ENCODE assay signal across 34 cellular contexts in the genomic region with DNA sequence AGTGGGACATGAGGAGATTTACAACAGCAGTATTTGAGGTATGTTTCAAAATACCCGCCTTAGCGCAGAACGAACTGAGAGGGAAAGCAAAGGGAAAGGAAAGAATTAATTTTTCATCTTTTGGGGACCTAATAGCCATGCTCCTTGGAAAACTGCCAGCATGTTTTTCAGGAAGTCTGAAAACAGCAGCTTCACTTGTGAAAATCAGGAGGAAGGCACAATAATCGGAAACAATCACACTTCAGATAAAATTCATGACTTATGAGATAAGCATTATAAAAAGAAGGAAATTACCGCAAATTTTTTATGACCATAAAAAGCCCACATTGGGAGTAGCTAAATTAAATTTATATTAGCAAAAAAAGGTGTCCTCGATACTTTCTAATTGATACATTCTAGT.
"Had no signal": no experiment of that assay in that cellular context is flagged by ENCODE, and none has a peak within 500 bp of the region (broad histone marks: within the 10 kb centered on the region; RNA-seq: fewer than 3 reads in every experiment).

No MANE protein-coding gene starts in this region.

- H3K4me3 Mint-ChIP-seq: activated CD4-positive, alpha-beta memory T cell treated with anti-CD3 and anti-CD28 coated beads, Interleukin-2, amount 10 ng/mL, durations not matched to agents 7 days and 5 days; activated CD8-positive, alpha-beta memory T cell treated with anti-CD3 and anti-CD28 coated beads, Interleukin-2, amount 10 ng/mL, durations not matched to agents 7 days and 5 days; activated naive CD4-positive, alpha-beta T cell treated with anti-CD3 and anti-CD28 coated beads, Interleukin-2, amount 50 U/mL, for 24 hours; activated naive CD8-positive, alpha-beta T cell treated with anti-CD3 and anti-CD28 coated beads, Interleukin-2, amount 10 ng/mL, durations not matched to agents 7 days and 5 days; activated T-cell treated with anti-CD3 and anti-CD28 coated beads, Interleukin-2, amount 50 U/mL, for 72 hours had no signal

- DNase-seq: activated CD4-positive, alpha-beta memory T cell treated with anti-CD3 and anti-CD28 coated beads, Interleukin-2, amount 10 ng/mL, durations not matched to agents 7 days and 5 days; activated CD4-positive, alpha-beta T cell treated with anti-CD3 and anti-CD28 coated beads for 1 hour; activated CD4-positive, alpha-beta T cell treated with anti-CD3 and anti-CD28 coated beads for 48 hours; activated CD4-positive, CD25-positive, alpha-beta regulatory T cell; activated CD8-positive, alpha-beta memory T cell treated with anti-CD3 and anti-CD28 coated beads for 24 hours; activated CD8-positive, alpha-beta memory T cell treated with anti-CD3 and anti-CD28 coated beads, Interleukin-2, amount 10 ng/mL, durations not matched to agents 7 days and 5 days; activated CD8-positive, alpha-beta memory T cell treated with anti-CD3 and anti-CD28 coated beads, Interleukin-2, amount 50 U/mL, for 48 hours; activated gamma-delta T cell; activated naive CD4-positive, alpha-beta T cell treated with Interleukin-2 at 50 U/mL for 16 hours; activated naive CD8-positive, alpha-beta T cell treated with anti-CD3 and anti-CD28 coated beads, Interleukin-2, amount 10 ng/mL, durations not matched to agents 7 days and 5 days; activated T-cell treated with anti-CD3 and anti-CD28 coated beads, Interleukin-2, amount 50 U/mL, for 72 hours; amygdala; Kasumi-1; KBM-7; MG63; NCI-H1048; NCI-H1105 treated with DMSO at 0.1 percent for 48 hours; NCI-H1436 treated with DMSO at 0.1 percent for 48 hours; NCI-H1694 treated with DMSO at 0.1 percent for 48 hours; NCI-H2029; NCI-H2171; NCI-H510A; NCI-H526; NCI-H748 treated with DMSO at 0.1 percent for 48 hours; NK-92 treated with Interleukin-12 subunit alpha and Interleukin-12 subunit beta, amount 100 ng/mL, for 24 hours; Right ventricle myocardium superior; SW 1271; T-helper 1 cell; T-helper 2 cell; T-helper 9 cell; WERI-Rb-1 had no signal

- H3K36me3 Mint-ChIP-seq: activated CD8-positive, alpha-beta memory T cell treated with anti-CD3 and anti-CD28 coated beads, Interleukin-2, amount 10 ng/mL, durations not matched to agents 7 days and 5 days; activated naive CD4-positive, alpha-beta T cell treated with anti-CD3 and anti-CD28 coated beads, Interleukin-2, amount 50 U/mL, for 24 hours; activated naive CD8-positive, alpha-beta T cell treated with anti-CD3 and anti-CD28 coated beads, Interleukin-2, amount 10 ng/mL, durations not matched to agents 7 days and 5 days had no signal

- H3K36me3 ChIP-seq: ascending aorta, MG63, WERI-Rb-1 had no signal

- H3K4me1 Mint-ChIP-seq: activated CD4-positive, alpha-beta memory T cell treated with anti-CD3 and anti-CD28 coated beads, Interleukin-2, amount 10 ng/mL, durations not matched to agents 7 days and 5 days; activated CD8-positive, alpha-beta memory T cell treated with anti-CD3 and anti-CD28 coated beads, Interleukin-2, amount 10 ng/mL, durations not matched to agents 7 days and 5 days; activated naive CD4-positive, alpha-beta T cell treated with anti-CD3 and anti-CD28 coated beads, Interleukin-2, amount 50 U/mL, for 24 hours; activated naive CD8-positive, alpha-beta T cell treated with anti-CD3 and anti-CD28 coated beads, Interleukin-2, amount 10 ng/mL, durations not matched to agents 7 days and 5 days had no signal

- H3K27ac ChIP-seq: ascending aorta, WERI-Rb-1 had no signal

- H3K27ac Mint-ChIP-seq: activated CD4-positive, alpha-beta memory T cell treated with anti-CD3 and anti-CD28 coated beads, Interleukin-2, amount 10 ng/mL, durations not matched to agents 7 days and 5 days; activated CD8-positive, alpha-beta memory T cell treated with anti-CD3 and anti-CD28 coated beads, Interleukin-2, amount 10 ng/mL, durations not matched to agents 7 days and 5 days; activated naive CD4-positive, alpha-beta T cell treated with anti-CD3 and anti-CD28 coated beads, Interleukin-2, amount 50 U/mL, for 24 hours; activated naive CD8-positive, alpha-beta T cell treated with anti-CD3 and anti-CD28 coated beads, Interleukin-2, amount 10 ng/mL, durations not matched to agents 7 days and 5 days; activated T-cell treated with anti-CD3 and anti-CD28 coated beads, Interleukin-2, amount 50 U/mL, for 72 hours; activated T-helper 2 cell treated with anti-CD3 and anti-CD28 coated beads, Interferon-gamma antibody, Interleukin-2, Interleukin-4, amounts not matched to agents 10 μg/mL and 5 μg/mL and 100 μg/mL, durations not matched to agents 14 hours and 24 hours and 36 hours had no signal

- H3K4me1 ChIP-seq: ascending aorta had no signal

- H3K27me3 Mint-ChIP-seq: activated CD4-positive, alpha-beta memory T cell treated with anti-CD3 and anti-CD28 coated beads, Interleukin-2, amount 10 ng/mL, durations not matched to agents 7 days and 5 days; activated CD8-positive, alpha-beta memory T cell treated with anti-CD3 and anti-CD28 coated beads, Interleukin-2, amount 10 ng/mL, durations not matched to agents 7 days and 5 days; activated naive CD4-positive, alpha-beta T cell treated with anti-CD3 and anti-CD28 coated beads, Interleukin-2, amount 50 U/mL, for 24 hours had no signal

- H3K9me3 Mint-ChIP-seq: activated naive CD8-positive, alpha-beta T cell treated with anti-CD3 and anti-CD28 coated beads, Interleukin-2, amount 10 ng/mL, durations not matched to agents 7 days and 5 days had no signal

- H3K4me3 ChIP-seq: ascending aorta, MG63 had no signal

- H3K27me3 ChIP-seq: ascending aorta, MG63 had no signal

- ATAC-seq: activated CD8-positive, alpha-beta memory T cell treated with anti-CD3 and anti-CD28 coated beads, Interleukin-2, amount 10 ng/mL, durations not matched to agents 7 days and 5 days; activated T-cell treated with anti-CD3 and anti-CD28 coated beads, Interleukin-2, amount 50 U/mL, for 72 hours had no signal
